20 cellular contexts compared by ENCODE assay signal in the genomic region with DNA sequence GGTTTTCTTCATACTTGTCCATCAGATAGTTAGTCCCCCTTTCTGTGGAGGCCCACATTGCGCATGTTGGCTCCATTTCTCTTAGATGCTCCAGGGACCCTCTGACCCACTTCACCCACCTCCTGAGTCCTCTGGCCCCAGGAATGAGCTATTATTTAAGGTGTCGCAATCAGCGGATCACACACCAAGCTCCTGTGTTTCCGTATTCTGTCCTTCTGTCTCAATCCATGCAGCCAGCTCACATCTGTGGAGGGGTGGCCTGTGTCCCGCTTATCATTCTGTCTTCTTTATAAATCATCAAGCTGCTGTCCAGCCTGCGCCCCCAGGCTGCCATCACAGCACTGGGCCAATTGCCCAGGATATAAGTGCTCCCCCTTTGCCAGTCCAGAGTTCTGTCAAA. TPM values are rescaled to one million over a fixed set of nuclear protein-coding genes. Genes with fewer than 3 reads are reported as not detected.
A peak's percentile ranks its signal among the peaks of the same experiment; 100 is the strongest.
DNase-seq lines count a peak whose midpoint lies in the region; ATAC-seq and TF ChIP-seq lines count a peak whose summit lies in the region.
"Had no signal": no experiment of that assay in that cellular context is flagged by ENCODE, and none has a peak within 500 bp of the region (broad histone marks: within the 10 kb centered on the region; RNA-seq: fewer than 3 reads in every experiment).

No MANE protein-coding gene starts in this region.

- dilution Hi-C loops in IMR-90 (cut with HindIII; ENCODE audit: low sequenced_read_pairs, unreplicated experiment), result no loop called here

- H3K9ac ChIP-seq in IMR-90 (ENCODE audit: low read depth, low read length), result no peak overlapping the region

- H3K18ac ChIP-seq in IMR-90 (ENCODE audit: low read depth, low read length), result no peak overlapping the region

- H4K5ac ChIP-seq in IMR-90 (ENCODE audit: low read depth, low read length), result no peak overlapping the region

- H3K4ac ChIP-seq in IMR-90 (ENCODE audit: low read depth, low read length), result no peak overlapping the region

- H2AK5ac ChIP-seq in IMR-90 (ENCODE audit: low read depth, low read length), result no peak overlapping the region

- H2AFZ ChIP-seq in IMR-90 (replicated peaks; ENCODE audit: low read length, poor library complexity), result no peak overlapping the region

- no peak overlapping the region for H2BK120ac ChIP-seq in IMR-90 (ENCODE audit: low read depth, low read length)

- no peak overlapping the region for H3K23ac ChIP-seq in IMR-90 (ENCODE audit: low read depth, low read length)

- no TSS peak for BruUV-seq in IMR-90 (replicated peaks; lab: Mats Ljungman, UMichigan)

- no peak overlapping the region for H3K4me3 ChIP-seq in IMR-90 (ENCODE audit: insufficient read depth, low read depth, low read length)
- H3K4me3 ChIP-seq: A549, GM12878 had no signal

- no peak overlapping the region for H3K27ac Mint-ChIP-seq in endothelial cell (ENCODE audit: unreplicated experiment)
- H3K27ac Mint-ChIP-seq in stimulated activated naive B cell treated with anti-CD40 and anti-IgM and Interleukin-4, amounts not matched to agents 10 μg/mL and 1 μg/mL and 100 μg/mL, for 72 hours, result peak overlapping the region; percentile 33
- H3K27ac Mint-ChIP-seq: CD8-positive, alpha-beta T cell; HFFc6 had no signal

- TF ChIP-seq RAD21 in IMR-90 (IDR thresholded peaks at IDR 0.05; ENCODE audit: low read length), result no peak

- no peak overlapping the region for H4K8ac ChIP-seq in IMR-90 (ENCODE audit: low read depth in 2 of 2, low read length in 2 of 2)

- TF ChIP-seq POLR2A in IMR-90 (IDR thresholded peaks at IDR 0.05; ENCODE audit: low read depth, low read length), result no peak

- intact Hi-C loops in IMR-90 (cut with micrococcal nuclease), result no loop called here

- H4K91ac ChIP-seq in IMR-90 (ENCODE audit: insufficient read depth, low read depth, low read length), result no peak overlapping the region

- H3K27ac ChIP-seq in IMR-90 (ENCODE audit: insufficient read depth, low read length), result no peak overlapping the region
- H3K27ac ChIP-seq: A549 had no signal

- H3K27me3 ChIP-seq in IMR-90 (ENCODE audit: control insufficient read depth, insufficient read depth, low read length), result no peaks in the 10 kb centered on the region

- no peak overlapping the region for H3K56ac ChIP-seq in IMR-90 (ENCODE audit: extremely low read depth, insufficient read depth, low read length)

- in situ Hi-C loops in IMR-90 (cut with MboI; ENCODE audit: low sequenced_read_pairs), result no loop called here

- H3K4me2 ChIP-seq in IMR-90 (ENCODE audit: low read depth, low read length), result no peak overlapping the region
- H3K4me2 ChIP-seq: A549 had no signal

- H3K4me1 ChIP-seq in IMR-90 (ENCODE audit: control insufficient read depth, insufficient read depth, low read length), result peaks cover 2% of the 10 kb centered on the region; the same call in 1 of the 2 replicates
- H3K4me1 ChIP-seq: A549 had no signal

- H3K36me3 ChIP-seq in IMR-90 (ENCODE audit: control insufficient read depth, insufficient read depth, low read length), result peaks cover 38% of the 10 kb centered on the region

- H3K9me3 Mint-ChIP-seq in endothelial cell (ENCODE audit: unreplicated experiment), result peaks cover 37% of the 10 kb centered on the region
- H3K9me3 Mint-ChIP-seq in stimulated activated naive B cell treated with anti-CD40 and anti-IgM and Interleukin-4, amounts not matched to agents 10 μg/mL and 1 μg/mL and 100 μg/mL, for 72 hours, result peaks cover 35 to 36% of the 10 kb centered on the region in 2 donors

- POLR2A ChIA-PET in IMR-90 (lab: Charles Lee; ENCODE audit: unreplicated experiment), result no interaction called here

- TF ChIP-seq CTCF in IMR-90 (conservative IDR thresholded peaks at IDR 0.05; ENCODE audit: low read depth, low read length) (no peak), endothelial cell (IDR thresholded peaks at IDR 0.05; ENCODE audit: unreplicated experiment) (no peak)

- 100% methylated on average over 1 of the region's 6 CpGs; no CpG with 5 or more reads in 1 of the 2 experiments for WGBS in IMR-90 (ENCODE audit: extremely low coverage in 2 of 2, insufficient read length in 1 of 2), 2 experiments

- CTCF ChIA-PET in IMR-90 (lab: Yijun Ruan, JAX), result no interaction called here

- no peak for ATAC-seq in IMR-90 (ENCODE audit: low read depth)
- ATAC-seq in stimulated activated naive B cell treated with anti-CD40 and anti-IgM and Interleukin-4, amounts not matched to agents 10 μg/mL and 1 μg/mL and 100 μg/mL, for 72 hours (replicated peaks), result no peak
- ATAC-seq in HG03439 (IDR thresholded peaks at IDR 0.05; ENCODE audit: unreplicated experiment), result no peak
- ATAC-seq: A549; CD8-positive, alpha-beta T cell; GM12878; HCT116 had no signal

- DNase-seq in IMR-90, result no peak
- DNase-seq in endothelial cell (ENCODE audit: low spot score), result no peak
- DNase-seq in stimulated activated naive B cell treated with anti-CD40 and anti-IgM and Interleukin-4, amounts not matched to agents 10 μg/mL and 1 μg/mL and 100 μg/mL, for 72 hours, result no peak
- DNase-seq in amniotic stem cell (lab: John Stamatoyannopoulos, UW), result no peak
- DNase-seq in stimulated activated naive CD4-positive, alpha-beta T cell (lab: John Stamatoyannopoulos, UW), result no peak
- DNase-seq: AML-193; Calu3; CD8-positive, alpha-beta T cell; DMS53; DND-41; EL; GOT3; H7; HFFc6; KG1 had no signal

- H3K79me1 ChIP-seq in IMR-90 (ENCODE audit: low read depth in 1 of 2, low read length in 2 of 2), result peaks cover 7 to 15% of the 10 kb centered on the region in 2 experiments

- H2BK15ac ChIP-seq in IMR-90 (ENCODE audit: low read depth, low read length), result no peak overlapping the region

- H3K4me1 Mint-ChIP-seq in endothelial cell (ENCODE audit: unreplicated experiment), result peaks cover 8% of the 10 kb centered on the region
- peaks cover 8 to 15% of the 10 kb centered on the region in 2 donors for H3K4me1 Mint-ChIP-seq in stimulated activated naive B cell treated with anti-CD40 and anti-IgM and Interleukin-4, amounts not matched to agents 10 μg/mL and 1 μg/mL and 100 μg/mL, for 72 hours

- H3K4me3 Mint-ChIP-seq in endothelial cell (ENCODE audit: unreplicated experiment), result peak overlapping the region; percentile 79
- H3K4me3 Mint-ChIP-seq in stimulated activated naive B cell treated with anti-CD40 and anti-IgM and Interleukin-4, amounts not matched to agents 10 μg/mL and 1 μg/mL and 100 μg/mL, for 72 hours, result no peak overlapping the region
- H3K4me3 Mint-ChIP-seq: CD8-positive, alpha-beta T cell; HFFc6 had no signal

- no peak overlapping the region for H2BK20ac ChIP-seq in IMR-90 (ENCODE audit: low read depth, low read length)

- H3K27me3 Mint-ChIP-seq in endothelial cell (ENCODE audit: unreplicated experiment), result peaks cover 5% of the 10 kb centered on the region
- H3K27me3 Mint-ChIP-seq in stimulated activated naive B cell treated with anti-CD40 and anti-IgM and Interleukin-4, amounts not matched to agents 10 μg/mL and 1 μg/mL and 100 μg/mL, for 72 hours, result no peaks in the 10 kb centered on the region

- H3K9me1 ChIP-seq in IMR-90 (ENCODE audit: insufficient read depth, low read length), result no peaks in the 10 kb centered on the region

- no peak overlapping the region for H3K14ac ChIP-seq in IMR-90 (replicated peaks; ENCODE audit: low read depth, low read length)

- H4K20me1 ChIP-seq in IMR-90 (ENCODE audit: insufficient read depth, low read length), result no peaks in the 10 kb centered on the region

- no peak overlapping the region for H2BK5ac ChIP-seq in IMR-90 (ENCODE audit: low read depth, low read length, poor library complexity, severe bottlenecking)

- peaks cover 30% of the 10 kb centered on the region for H3K9me3 ChIP-seq in IMR-90 (ENCODE audit: control insufficient read depth, insufficient read depth, low read length)

- H3K36me3 Mint-ChIP-seq in endothelial cell (ENCODE audit: low read depth, unreplicated experiment), result peaks cover 63% of the 10 kb centered on the region
- peaks cover 68 to 78% of the 10 kb centered on the region in 2 donors for H3K36me3 Mint-ChIP-seq in stimulated activated naive B cell treated with anti-CD40 and anti-IgM and Interleukin-4, amounts not matched to agents 10 μg/mL and 1 μg/mL and 100 μg/mL, for 72 hours

- no peak overlapping the region for H2AK9ac ChIP-seq in IMR-90 (replicated peaks; ENCODE audit: low read depth, low read length, poor library complexity)

TF ChIP-seq in IMR-90, 13 proteins besides CTCF, POLR2A, EP300 and RAD21:
- no peak for TF ChIP-seq RCOR1 (IDR thresholded peaks at IDR 0.05; ENCODE audit: insufficient replicate concordance, low read length)
- TF ChIP-seq CEBPB (IDR thresholded peaks at IDR 0.05; ENCODE audit: low read depth, low read length), result peak; percentile 73

RNA-seq across cellular contexts. Expression of a gene that starts 4.7 kb away (rescaled TPM):
- 3.4 and 5.0 TPM in 2 replicates for total RNA-seq in IMR-90 (2012; rRNA removed)
- polyA plus RNA-seq in IMR-90 (2012; rRNA removed), result 1.4 and 1.5 TPM in 2 replicates
- polyA plus RNA-seq in IMR-90 (2012; cell fraction: cytosol; rRNA removed), result 0.88 and 1.1 TPM in 2 replicates
- 1.2 and 3.7 TPM in 2 replicates for polyA plus RNA-seq in IMR-90 (2012; cell fraction: nucleus; rRNA removed; ENCODE audit: low replicate concordance)
- 5.6 TPM for total RNA-seq in endothelial cell (ENCODE audit: unreplicated experiment)

RNA-seq across cellular contexts. Expression of a gene that starts 17.7 kb away (rescaled TPM):
- total RNA-seq in IMR-90 (2012; rRNA removed) (7.0 and 8.6 TPM in 2 replicates), endothelial cell (ENCODE audit: unreplicated experiment) (6.5 TPM)
- polyA plus RNA-seq in IMR-90 (2012; rRNA removed), result 2.8 and 3.2 TPM in 2 replicates
- polyA plus RNA-seq in IMR-90 (2012; cell fraction: cytosol; rRNA removed), result 0.76 and 1.6 TPM in 2 replicates
- 0.87 and 3.7 TPM in 2 replicates for polyA plus RNA-seq in IMR-90 (2012; cell fraction: nucleus; rRNA removed; ENCODE audit: low replicate concordance)
- total RNA-seq: G401 had no signal

RNA-seq across cellular contexts. Expression of a gene that starts 23.5 kb away (rescaled TPM):
- 9.0 and 10.8 TPM in 2 replicates for total RNA-seq in IMR-90 (2012; rRNA removed)
- polyA plus RNA-seq in IMR-90 (2012; rRNA removed), result 2.5 and 3.5 TPM in 2 replicates
- 0.42 and 0.47 TPM in 2 replicates for polyA plus RNA-seq in IMR-90 (2012; cell fraction: cytosol; rRNA removed)
- polyA plus RNA-seq in IMR-90 (2012; cell fraction: nucleus; rRNA removed; ENCODE audit: low replicate concordance), result 0.91 and 13.7 TPM in 2 replicates
- total RNA-seq in endothelial cell (ENCODE audit: unreplicated experiment), result 10.9 TPM

RNA-seq across cellular contexts. Expression of a gene that starts 44.4 kb away (rescaled TPM):
- total RNA-seq in IMR-90 (2012; rRNA removed) (6.1 and 16.5 TPM in 2 replicates), endothelial cell (ENCODE audit: unreplicated experiment) (10.9 TPM)
- polyA plus RNA-seq in IMR-90 (2012; rRNA removed), result 2.1 and 2.3 TPM in 2 replicates
- polyA plus RNA-seq in IMR-90 (2012; cell fraction: cytosol; rRNA removed), result 0.56 and 0.64 TPM in 2 replicates
- polyA plus RNA-seq in IMR-90 (2012; cell fraction: nucleus; rRNA removed; ENCODE audit: low replicate concordance), result 1.1 and 5.6 TPM in 2 replicates

RNA-seq across cellular contexts. Expression of a gene that starts 56.4 kb away (rescaled TPM):
- total RNA-seq in IMR-90 (2012; rRNA removed), result 10.3 and 10.6 TPM in 2 replicates
- 0.93 and 1.0 TPM in 2 replicates for polyA plus RNA-seq in IMR-90 (2012; rRNA removed)
- 0.26 and 0.50 TPM in 2 replicates for polyA plus RNA-seq in IMR-90 (2012; cell fraction: cytosol; rRNA removed)
- 0.13 and 1.8 TPM in 2 replicates for polyA plus RNA-seq in IMR-90 (2012; cell fraction: nucleus; rRNA removed; ENCODE audit: low replicate concordance)
- 7.3 TPM for total RNA-seq in endothelial cell (ENCODE audit: unreplicated experiment)
